ENCODE assay signal across 14 cellular contexts in the genomic region with DNA sequence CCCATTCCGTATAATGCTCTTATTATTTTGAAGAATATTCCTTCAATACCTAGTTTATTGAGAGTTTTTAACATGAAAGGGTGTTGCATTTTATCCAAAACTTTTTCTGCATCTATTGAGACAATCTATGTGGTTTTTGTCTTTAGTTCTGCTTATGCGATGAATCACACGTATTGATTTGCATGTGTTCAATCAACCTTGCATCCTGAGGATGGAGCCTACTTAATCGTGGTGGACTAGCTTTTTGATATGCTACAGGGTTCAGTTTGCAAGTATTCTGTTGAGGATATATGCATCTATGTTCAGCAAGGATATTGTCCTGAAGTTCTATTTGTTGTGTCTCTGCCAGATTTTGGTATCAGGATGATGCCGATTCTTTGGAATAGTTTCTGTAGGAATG.
DNase-seq lines count a peak whose midpoint lies in the region; ATAC-seq and TF ChIP-seq lines count a peak whose summit lies in the region.
"Had no signal": no experiment of that assay in that cellular context is flagged by ENCODE, and none has a peak within 500 bp of the region (broad histone marks: within the 10 kb centered on the region; RNA-seq: fewer than 3 reads in every experiment).

No MANE protein-coding gene starts in this region.

- no peaks in the 10 kb centered on the region for H3K27me3 Mint-ChIP-seq in activated CD4-positive, alpha-beta T cell treated with anti-CD3 and anti-CD28 coated beads for 36 hours

- H3K4me1 Mint-ChIP-seq in activated CD4-positive, alpha-beta T cell treated with anti-CD3 and anti-CD28 coated beads for 36 hours, result no peaks in the 10 kb centered on the region
- H3K4me1 Mint-ChIP-seq: mesothelial cell of epicardium had no signal

- H3K36me3 ChIP-seq in A673 (ENCODE audit: insufficient read depth, low read length, poor library complexity, severe bottlenecking), result no peaks in the 10 kb centered on the region

- CTCF ChIA-PET in activated CD4-positive, alpha-beta T cell treated with anti-CD3 and anti-CD28 coated beads for 36 hours (lab: Charles Lee), result interaction anchor here (0.7 kb wide), 1 partner anchor 1154 kb away, joined by 3 read pairs; no protein-coding TSS in a partner anchor
- CTCF ChIA-PET in A673 (lab: Charles Lee), result no interaction called here

- no peak for TF ChIP-seq CTCF in A673 (conservative IDR thresholded peaks at IDR 0.05; ENCODE audit: low read depth, low read length)

- intact Hi-C loops in activated CD4-positive, alpha-beta T cell treated with anti-CD3 and anti-CD28 coated beads for 36 hours (cut with DNase I, micrococcal nuclease), result no loop called here
- intact Hi-C loops in A673 (cut with micrococcal nuclease; ENCODE audit: unreplicated experiment), result no loop called here

- H3K27ac ChIP-seq in A673 (ENCODE audit: low read depth, low read length, poor library complexity, severe bottlenecking), result no peak overlapping the region

- no TSS peak for BruUV-seq in A673 (replicated peaks; lab: Mats Ljungman, UMichigan)

- no peak overlapping the region for H3K27ac Mint-ChIP-seq in activated CD4-positive, alpha-beta T cell treated with anti-CD3 and anti-CD28 coated beads for 36 hours
- H3K27ac Mint-ChIP-seq: mesothelial cell of epicardium had no signal

- DNase-seq in HuH-7 (ENCODE audit: low spot score), result no peak
- DNase-seq in activated CD4-positive, alpha-beta T cell treated with anti-CD3 and anti-CD28 coated beads for 36 hours, result no peak
- no peak for DNase-seq in A673 (ENCODE audit: low spot score)
- no peak for DNase-seq in A172 (ENCODE audit: low spot score)
- DNase-seq: activated CD4-positive, alpha-beta T cell treated with anti-CD3 and anti-CD28 coated beads for 48 hours; activated gamma-delta T cell; DMS53; NCI-H1105; SK-N-SH had no signal

- H3K4me1 ChIP-seq in A673 (ENCODE audit: insufficient read depth, low read length, poor library complexity, severe bottlenecking), result no peaks in the 10 kb centered on the region

- peaks cover 22% of the 10 kb centered on the region for H3K9me3 Mint-ChIP-seq in activated CD4-positive, alpha-beta T cell treated with anti-CD3 and anti-CD28 coated beads for 36 hours (ENCODE audit: low read depth)

- no peaks in the 10 kb centered on the region for H3K9me3 ChIP-seq in A673 (ENCODE audit: low read depth, low read length, poor library complexity, severe bottlenecking)
- H3K9me3 ChIP-seq: SK-N-SH had no signal

- no peak overlapping the region for H3K4me3 Mint-ChIP-seq in activated CD4-positive, alpha-beta T cell treated with anti-CD3 and anti-CD28 coated beads for 36 hours
- H3K4me3 Mint-ChIP-seq: mesothelial cell of epicardium had no signal

- H3K36me3 Mint-ChIP-seq in activated CD4-positive, alpha-beta T cell treated with anti-CD3 and anti-CD28 coated beads for 36 hours (ENCODE audit: low read depth), result no peaks in the 10 kb centered on the region
- H3K36me3 Mint-ChIP-seq: mesothelial cell of epicardium had no signal

- POLR2A ChIA-PET in activated CD4-positive, alpha-beta T cell treated with anti-CD3 and anti-CD28 coated beads for 36 hours (lab: Charles Lee), result no interaction called here
- POLR2A ChIA-PET in A673 (lab: Charles Lee; ENCODE audit: low non-redundant PET), result no interaction called here

- H3K27me3 ChIP-seq in A673 (replicated peaks; ENCODE audit: insufficient read depth, low read depth, low read length, poor library complexity), result no peaks in the 10 kb centered on the region

- no peak overlapping the region for H3K4me3 ChIP-seq in A673 (ENCODE audit: low read depth, low read length, poor library complexity, severe bottlenecking)

- peak; percentile 91 for ATAC-seq in GM18502 (IDR thresholded peaks at IDR 0.05; ENCODE audit: poor library complexity, unreplicated experiment)
- peak; percentile 77 for ATAC-seq in GM19468 (IDR thresholded peaks at IDR 0.05; ENCODE audit: extremely low read depth, unreplicated experiment)
- ATAC-seq in HG02884 (IDR thresholded peaks at IDR 0.05; ENCODE audit: unreplicated experiment), result peak; percentile 96
- ATAC-seq in HG03520 (IDR thresholded peaks at IDR 0.05; ENCODE audit: unreplicated experiment), result peak; percentile 98
- no peak for ATAC-seq in activated CD4-positive, alpha-beta T cell treated with anti-CD3 and anti-CD28 coated beads for 36 hours
